In the genomic region with DNA sequence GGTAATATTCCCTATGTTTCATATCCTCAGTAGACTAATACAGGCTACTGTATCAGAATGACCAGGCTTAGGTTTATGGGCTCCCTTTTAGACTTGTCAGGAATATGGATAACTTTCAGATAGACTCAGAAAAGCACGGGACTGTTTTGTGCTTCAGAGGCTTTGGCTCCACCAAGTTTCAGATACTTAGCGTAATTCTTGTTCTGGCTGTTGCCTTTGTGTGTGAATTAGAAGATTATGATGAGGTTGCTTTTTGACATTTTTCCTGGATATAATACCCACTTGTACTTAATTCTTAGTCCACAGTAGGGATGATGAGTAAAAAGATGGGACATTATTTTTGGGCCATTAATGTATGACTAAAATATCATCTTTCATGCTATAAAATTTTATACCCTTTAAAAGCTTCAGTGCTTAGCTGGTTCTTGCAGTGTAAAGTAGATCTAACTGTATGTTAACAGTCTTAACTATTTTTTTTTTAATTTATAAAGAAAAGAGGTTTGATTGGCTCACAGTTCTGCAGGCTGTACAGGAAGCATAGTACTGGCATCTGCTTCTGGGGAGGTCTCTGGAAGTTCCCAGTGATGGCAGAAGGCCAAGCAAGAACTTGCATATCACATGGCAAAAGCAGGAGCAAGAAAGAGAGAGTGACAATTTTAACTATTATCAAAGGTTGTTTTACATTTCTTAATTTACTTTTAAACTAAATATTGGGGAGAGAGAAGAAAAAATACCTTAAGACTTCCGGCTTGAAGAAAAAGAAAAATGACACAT, we compare ENCODE assay signal across 13 cellular contexts.
DNase-seq lines count a peak whose midpoint lies in the region; ATAC-seq, FAIRE-seq and TF ChIP-seq lines count a peak whose summit lies in the region.
"Had no signal": no experiment of that assay in that cellular context is flagged by ENCODE, and none has a peak within 500 bp of the region (broad histone marks: within the 10 kb centered on the region; RNA-seq: fewer than 3 reads in every experiment).

No MANE protein-coding gene starts in this region.

- H3K4me3 ChIP-seq in heart left ventricle (no peak overlapping the region), astrocyte of the spinal cord (ENCODE audit: low read depth, low read length) (no peak overlapping the region), kidney (ENCODE audit: low read length in 2 of 2) (no peak overlapping the region), vagina (no peak overlapping the region)
- H3K4me3 ChIP-seq: breast epithelium, esophagus muscularis mucosa had no signal

- H3K9me3 ChIP-seq in heart left ventricle (no peaks in the 10 kb centered on the region), kidney (ENCODE audit: control insufficient read depth in 1 of 2, low read length in 2 of 2) (no peaks in the 10 kb centered on the region), vagina (no peaks in the 10 kb centered on the region)
- H3K9me3 ChIP-seq: breast epithelium, esophagus muscularis mucosa had no signal

- intact Hi-C loops in heart left ventricle (cut with DNase I): loop anchor here in 1 of 10 donors (5.0 kb wide), 1 partner anchor 47 kb away; no protein-coding TSS in a partner anchor
- intact Hi-C loops in Right ventricle myocardium inferior (cut with DNase I): no loop called here
- intact Hi-C loops in kidney (cut with DNase I): no loop called here
- intact Hi-C loops in vagina (cut with DNase I): no loop called here

- ATAC-seq in heart left ventricle (peak in 3 of 4 donors; percentile 50 to 74 (median 72)), Right ventricle myocardium inferior (no peak), GM21390 (IDR thresholded peaks at IDR 0.05; ENCODE audit: unreplicated experiment) (no peak)

- TF ChIP-seq CTCF in heart left ventricle (IDR thresholded peaks at IDR 0.05) (no peak), astrocyte of the spinal cord (IDR thresholded peaks at IDR 0.05; ENCODE audit: low read depth, low read length) (no peak), kidney (IDR thresholded peaks at IDR 0.05; ENCODE audit: borderline replicate concordance, extremely low read depth, insufficient read depth) (no peak), vagina (IDR thresholded peaks at IDR 0.05) (no peak)

- no peak overlapping the region for H3K27ac ChIP-seq in heart left ventricle
- H3K27ac ChIP-seq in kidney (ENCODE audit: low read depth in 2 of 2, low read length in 2 of 2): no peak overlapping the region
- no peak overlapping the region for H3K27ac ChIP-seq in vagina
- H3K27ac ChIP-seq: breast epithelium, WERI-Rb-1 had no signal

- 83 to 87% (median 85%) methylated on average over 3 of the region's 3 CpGs for WGBS in heart left ventricle, 4 donors

- peak in 4 of 5 donors; percentile 51 to 63 (median 58) for DNase-seq in heart left ventricle
- no peak for DNase-seq in Right ventricle myocardium inferior (ENCODE audit: missing footprints)
- peak; percentile 49 for DNase-seq in astrocyte of the spinal cord (ENCODE audit: low read depth, low spot score)
- no peak for DNase-seq in kidney
- no peak for DNase-seq in 8988T
- no peak for DNase-seq in vagina (ENCODE audit: extremely low spot score in 2 of 2)
- DNase-seq in GM12892 (ENCODE audit: insufficient read length): no peak
- DNase-seq: DMS79, NCI-H187 treated with DMSO at 0.1 percent for 48 hours, WERI-Rb-1 had no signal

- H3K4me1 ChIP-seq in heart left ventricle: peaks cover 0 to 63% (median 42%) of the 10 kb centered on the region in 12 donors
- H3K4me1 ChIP-seq in kidney (ENCODE audit: control insufficient read depth in 1 of 2, insufficient read depth in 1 of 2, low read depth in 1 of 2, low read length in 2 of 2): peaks cover 0 to 22% of the 10 kb centered on the region in 2 donors
- peaks cover 30% of the 10 kb centered on the region for H3K4me1 ChIP-seq in vagina
- H3K4me1 ChIP-seq: breast epithelium had no signal

- TF ChIP-seq POLR2A in heart left ventricle (IDR thresholded peaks at IDR 0.05) (no peak), vagina (IDR thresholded peaks at IDR 0.05) (no peak), GM12892 (IDR thresholded peaks at IDR 0.05; ENCODE audit: low read depth, low read length) (no peak)

- no peak overlapping the region for H3K9ac ChIP-seq in kidney (ENCODE audit: low read length in 2 of 2)

- FAIRE-seq in kidney (lab: Jason Lieb, UNC) (peak; percentile 62), GM12892 (lab: Jason Lieb, UNC) (no peak)

- H3K27me3 ChIP-seq in heart left ventricle (no peaks in the 10 kb centered on the region), vagina (no peaks in the 10 kb centered on the region)
- H3K27me3 ChIP-seq: breast epithelium, esophagus muscularis mucosa had no signal

- H3K36me3 ChIP-seq in heart left ventricle (no peaks in the 10 kb centered on the region), kidney (ENCODE audit: control insufficient read depth in 1 of 2, insufficient read depth in 2 of 2, low read length in 2 of 2) (no peaks in the 10 kb centered on the region), vagina (no peaks in the 10 kb centered on the region)
- H3K36me3 ChIP-seq: breast epithelium, esophagus muscularis mucosa, WERI-Rb-1 had no signal

- in situ Hi-C loops in astrocyte of the spinal cord (cut with HindIII; ENCODE audit: low sequenced_read_pairs): no loop called here

Comparison
In these comparisons a context has a peak if more than half of its experiments do, and no peak if none do; other contexts are left out.
1. ATAC-seq: peak in heart left ventricle (3 of 4); none in Right ventricle myocardium inferior (single experiment) and GM21390 (single experiment).
2. DNase-seq: peak in heart left ventricle (4 of 5) and astrocyte of the spinal cord (single experiment); none in Right ventricle myocardium inferior (single experiment), kidney (single experiment), 8988T (single experiment), vagina (0 of 2) and GM12892 (single experiment).